ENCODE assay signal across 18 cellular contexts in the genomic region with DNA sequence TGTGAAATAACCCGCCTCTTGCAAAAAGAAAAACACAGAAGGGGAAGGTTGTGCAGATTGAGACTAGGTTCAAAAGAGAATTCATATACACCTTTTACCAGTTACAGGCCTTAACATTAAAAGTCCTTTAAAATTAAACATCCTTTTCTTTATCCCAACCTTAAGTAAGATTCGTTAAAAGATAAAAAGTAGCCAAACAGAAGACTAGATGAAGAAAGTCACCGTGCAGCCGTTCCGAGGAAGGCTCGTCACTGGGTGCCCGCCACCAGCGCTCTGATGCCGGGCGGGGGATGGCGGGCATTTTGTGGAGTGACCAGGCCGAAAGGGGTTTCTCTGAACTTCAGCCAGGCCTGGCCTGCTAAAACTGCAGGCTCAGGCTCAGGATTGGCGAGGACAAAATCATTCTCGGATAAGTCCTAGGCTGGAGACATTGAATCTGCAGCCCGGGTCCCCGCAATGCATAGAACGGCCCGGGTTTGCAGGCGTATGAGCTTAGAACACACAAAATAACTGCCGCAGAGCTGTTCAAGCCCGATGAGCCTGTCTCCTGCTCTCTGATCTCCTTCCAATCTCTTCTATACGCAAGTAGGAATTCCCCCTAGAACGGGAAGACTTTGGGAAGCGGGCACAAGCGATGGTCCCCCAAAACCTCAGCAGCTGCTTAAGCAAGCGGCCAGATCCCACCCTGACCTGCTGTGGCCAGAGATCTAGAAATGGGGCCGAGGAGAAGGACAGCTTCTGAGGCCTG. TPM values are rescaled to one million over a fixed set of nuclear protein-coding genes. Genes with fewer than 3 reads are reported as not detected.
DNase-seq lines count a peak whose midpoint lies in the region; ATAC-seq and TF ChIP-seq lines count a peak whose summit lies in the region.
"Had no signal": no experiment of that assay in that cellular context is flagged by ENCODE, and none has a peak within 500 bp of the region (broad histone marks: within the 10 kb centered on the region; RNA-seq: fewer than 3 reads in every experiment).

No MANE protein-coding gene starts in this region.

- H3K9me3 ChIP-seq in lower lobe of right lung = no peaks in the 10 kb centered on the region
- H3K9me3 ChIP-seq: pancreas had no signal

- peak overlapping the region; percentile 67 to 90 (median 76) for H3K4me3 Mint-ChIP-seq in brain
- H3K4me3 Mint-ChIP-seq in activated T-cell treated with anti-CD3 and anti-CD28 coated beads, Interleukin-2, amount 50 U/mL, for 72 hours = no peak overlapping the region
- H3K4me3 Mint-ChIP-seq: activated CD4-positive, alpha-beta memory T cell treated with anti-CD3 and anti-CD28 coated beads, Interleukin-2, amount 10 ng/mL, durations not matched to agents 7 days and 5 days had no signal

- no peak for DNase-seq in AG04449 (ENCODE audit: low read depth, low spot score)
- peak; percentile 20 for DNase-seq in GM20000 (ENCODE audit: low spot score)
- DNase-seq in lower lobe of right lung = no peak
- no peak for DNase-seq in G401 (ENCODE audit: low spot score)
- no peak for DNase-seq in DMS153 treated with DMSO at 0.1 percent for 48 hours (lab: John Stamatoyannopoulos, UW; ENCODE audit: unreplicated experiment)
- DNase-seq in activated T-cell treated with anti-CD3 and anti-CD28 coated beads, Interleukin-2, amount 50 U/mL, for 72 hours = no peak
- no peak for DNase-seq in A172 (ENCODE audit: low spot score)
- DNase-seq: activated CD4-positive, alpha-beta memory T cell treated with anti-CD3 and anti-CD28 coated beads, Interleukin-2, amount 10 ng/mL, durations not matched to agents 7 days and 5 days; dorsolateral prefrontal cortex; head of caudate nucleus; NCI-H2029; pancreas; stimulated activated CD4-positive, alpha-beta T cell treated with anti-CD3 and anti-CD28 coated beads, Interleukin-1b, Interleukin-23, amount 100 ng/mL, for 48 hours; stimulated activated naive CD4-positive, alpha-beta T cell had no signal

- CTCF ChIA-PET in AG04449 (lab: Yijun Ruan, JAX) = no interaction called here

- no peaks in the 10 kb centered on the region for H3K36me3 Mint-ChIP-seq in brain
- peaks cover 2 to 3% of the 10 kb centered on the region in 2 donors for H3K36me3 Mint-ChIP-seq in activated T-cell treated with anti-CD3 and anti-CD28 coated beads, Interleukin-2, amount 50 U/mL, for 72 hours (ENCODE audit: insufficient read depth in 2 of 2)

- peaks cover 19% of the 10 kb centered on the region for H3K4me1 Mint-ChIP-seq in brain
- H3K4me1 Mint-ChIP-seq in activated T-cell treated with anti-CD3 and anti-CD28 coated beads, Interleukin-2, amount 50 U/mL, for 72 hours (ENCODE audit: low read depth) = peaks cover 9% of the 10 kb centered on the region

- peaks cover 100% of the 10 kb centered on the region for H3K27me3 Mint-ChIP-seq in brain
- H3K27me3 Mint-ChIP-seq in activated T-cell treated with anti-CD3 and anti-CD28 coated beads, Interleukin-2, amount 50 U/mL, for 72 hours (ENCODE audit: low read depth) = peaks cover 94% of the 10 kb centered on the region

- in situ Hi-C loops in G401 (cut with HindIII; ENCODE audit: low sequenced_read_pairs) = no loop called here

- intact Hi-C loops in lower lobe of right lung (cut with DNase I) = no loop called here

- H3K27ac Mint-ChIP-seq in brain = peak overlapping the region in 1 of 5 experiments; percentile 80
- H3K27ac Mint-ChIP-seq in activated T-cell treated with anti-CD3 and anti-CD28 coated beads, Interleukin-2, amount 50 U/mL, for 72 hours = no peak overlapping the region
- H3K27ac Mint-ChIP-seq: activated CD4-positive, alpha-beta memory T cell treated with anti-CD3 and anti-CD28 coated beads, Interleukin-2, amount 10 ng/mL, durations not matched to agents 7 days and 5 days had no signal

- TF ChIP-seq CTCF in AG04449 (IDR thresholded peaks at IDR 0.05; ENCODE audit: insufficient read depth, low read length, missing control alignments) = no peak
- TF ChIP-seq CTCF in GM20000 (IDR thresholded peaks at IDR 0.05; ENCODE audit: extremely low read depth, missing control alignments) = no peak
- TF ChIP-seq CTCF in brain (conservative IDR thresholded peaks at IDR 0.05) = no peak
- no peak for TF ChIP-seq CTCF in lower lobe of right lung (IDR thresholded peaks at IDR 0.05)

- no peak for ATAC-seq in lower lobe of right lung
- ATAC-seq in activated T-cell treated with anti-CD3 and anti-CD28 coated beads, Interleukin-2, amount 50 U/mL, for 72 hours (replicated peaks in 1 of 2) = no peak
- ATAC-seq: HCT116, pancreas had no signal

- H3K9me3 Mint-ChIP-seq in brain = peaks cover 0 to 9% (median 0%) of the 10 kb centered on the region in 5 experiments
- H3K9me3 Mint-ChIP-seq in activated T-cell treated with anti-CD3 and anti-CD28 coated beads, Interleukin-2, amount 50 U/mL, for 72 hours = no peaks in the 10 kb centered on the region
- H3K9me3 Mint-ChIP-seq: activated CD4-positive, alpha-beta memory T cell treated with anti-CD3 and anti-CD28 coated beads, Interleukin-2, amount 10 ng/mL, durations not matched to agents 7 days and 5 days had no signal

- peaks cover 100% of the 10 kb centered on the region for H3K27me3 ChIP-seq in lower lobe of right lung (ENCODE audit: low read depth)

- H3K36me3 ChIP-seq in lower lobe of right lung = no peaks in the 10 kb centered on the region
- H3K36me3 ChIP-seq: pancreas had no signal

- H3K4me3 ChIP-seq in AG04449 (ENCODE audit: low read depth, low read length) (peak overlapping the region; percentile 43), lower lobe of right lung (peak overlapping the region; percentile 60)
- H3K4me3 ChIP-seq: pancreas had no signal

- H3K4me1 ChIP-seq in lower lobe of right lung = no peaks in the 10 kb centered on the region
- H3K4me1 ChIP-seq: pancreas had no signal

- POLR2A ChIA-PET in AG04449 (lab: Yijun Ruan, JAX) = no interaction called here

- H3K27ac ChIP-seq in lower lobe of right lung = peak overlapping the region; percentile 85
- H3K27ac ChIP-seq: dorsolateral prefrontal cortex, pancreas had no signal

RNA-seq across cellular contexts. Expression of a gene that starts 1.3 kb away (rescaled TPM):
- not detected for polyA plus RNA-seq in brain (ENCODE audit: insufficient read depth, low read depth, low replicate concordance)
- 15.7 TPM for total RNA-seq in lower lobe of right lung
- not detected in 2 replicates for total RNA-seq in G401 (2014; rRNA removed; shearing (Covaris generic))
- total RNA-seq in activated T-cell treated with anti-CD3 and anti-CD28 coated beads, Interleukin-2, amount 50 U/mL, for 72 hours = not detected
- total RNA-seq in A172 (2014; rRNA removed; shearing (Covaris generic)) = not detected in 2 replicates
- total RNA-seq: activated CD4-positive, alpha-beta memory T cell treated with anti-CD3 and anti-CD28 coated beads, Interleukin-2, amount 10 ng/mL, durations not matched to agents 7 days and 5 days; lung microvascular endothelial cell; pancreas; T-helper 2 cell treated with Interferon-gamma antibody and Interleukin-4, amounts not matched to agents 100 ng/mL and 5 ng/mL, for 36 hours had no signal

Comparison
In these comparisons a context has a peak if more than half of its experiments do, and no peak if none do; other contexts are left out.
1. H3K4me3 Mint-ChIP-seq: peak in brain (5 of 5); none in activated T-cell treated with anti-CD3 and anti-CD28 coated beads, Interleukin-2, amount 50 U/mL, for 72 hours (0 of 2).
2. RNA of a gene that starts 1.3 kb away (total RNA-seq): 15.7 TPM in lower lobe of right lung (single experiment); not detected in activated T-cell treated with anti-CD3 and anti-CD28 coated beads, Interleukin-2, amount 50 U/mL, for 72 hours, not detected in G401 and not detected in A172; every median in the first group is over 10 times any median in the second.